In genomic region chr3:168157301-168157700, GRCh38 we compare ENCODE assay signal across 1 cellular context.
TF ChIP-seq lines count a peak whose summit lies in the region.

No MANE protein-coding gene starts in this region.

TF ChIP-seq in K562, 482 proteins besides CTCF, POLR2A, EP300 and RAD21 (continued from another document and continues in another):
- TF ChIP-seq RREB1 (CRISPR knock-in tag; IDR thresholded peaks at IDR 0.05): no peak
- TF ChIP-seq NR2C2 (CRISPR knock-in tag; IDR thresholded peaks at IDR 0.05): no peak
- TF ChIP-seq NR2C2 (tag; IDR thresholded peaks at IDR 0.05): peak; percentile 43; the same call in 1 of the 2 replicates
- TF ChIP-seq SP1 (CRISPR knock-in tag; IDR thresholded peaks at IDR 0.05): peak; percentile 40; the same call in 1 of the 2 replicates
- no peak for TF ChIP-seq JUNB (CRISPR knock-in tag; conservative IDR thresholded peaks at IDR 0.05)
- TF ChIP-seq, protein P1, sequence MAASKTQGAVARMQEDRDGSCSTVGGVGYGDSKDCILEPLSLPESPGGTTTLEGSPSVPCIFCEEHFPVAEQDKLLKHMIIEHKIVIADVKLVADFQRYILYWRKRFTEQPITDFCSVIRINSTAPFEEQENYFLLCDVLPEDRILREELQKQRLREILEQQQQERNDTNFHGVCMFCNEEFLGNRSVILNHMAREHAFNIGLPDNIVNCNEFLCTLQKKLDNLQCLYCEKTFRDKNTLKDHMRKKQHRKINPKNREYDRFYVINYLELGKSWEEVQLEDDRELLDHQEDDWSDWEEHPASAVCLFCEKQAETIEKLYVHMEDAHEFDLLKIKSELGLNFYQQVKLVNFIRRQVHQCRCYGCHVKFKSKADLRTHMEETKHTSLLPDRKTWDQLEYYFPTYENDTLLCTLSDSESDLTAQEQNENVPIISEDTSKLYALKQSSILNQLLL (CRISPR knock-in tag; IDR thresholded peaks at IDR 0.05; ENCODE audit: borderline replicate concordance): no peak
- TF ChIP-seq DIDO1 (tag; IDR thresholded peaks at IDR 0.05; ENCODE audit: low read depth): no peak
- TF ChIP-seq, protein P2, sequence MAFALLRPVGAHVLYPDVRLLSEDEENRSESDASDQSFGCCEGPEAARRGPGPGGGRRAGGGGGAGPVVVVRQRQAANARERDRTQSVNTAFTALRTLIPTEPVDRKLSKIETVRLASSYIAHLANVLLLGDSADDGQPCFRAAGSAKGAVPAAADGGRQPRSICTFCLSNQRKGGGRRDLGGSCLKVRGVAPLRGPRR (CRISPR knock-in tag; IDR thresholded peaks at IDR 0.05): no peak
- peak; percentile 41; the same call in 1 of the 2 replicates for TF ChIP-seq DDX20 (tag; IDR thresholded peaks at IDR 0.05; ENCODE audit: low read depth)
- TF ChIP-seq ZC3H8 (IDR thresholded peaks at IDR 0.05): no peak
- TF ChIP-seq, protein P3, sequence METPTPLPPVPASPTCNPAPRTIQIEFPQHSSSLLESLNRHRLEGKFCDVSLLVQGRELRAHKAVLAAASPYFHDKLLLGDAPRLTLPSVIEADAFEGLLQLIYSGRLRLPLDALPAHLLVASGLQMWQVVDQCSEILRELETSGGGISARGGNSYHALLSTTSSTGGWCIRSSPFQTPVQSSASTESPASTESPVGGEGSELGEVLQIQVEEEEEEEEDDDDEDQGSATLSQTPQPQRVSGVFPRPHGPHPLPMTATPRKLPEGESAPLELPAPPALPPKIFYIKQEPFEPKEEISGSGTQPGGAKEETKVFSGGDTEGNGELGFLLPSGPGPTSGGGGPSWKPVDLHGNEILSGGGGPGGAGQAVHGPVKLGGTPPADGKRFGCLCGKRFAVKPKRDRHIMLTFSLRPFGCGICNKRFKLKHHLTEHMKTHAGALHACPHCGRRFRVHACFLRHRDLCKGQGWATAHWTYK (CRISPR knock-in tag; IDR thresholded peaks at IDR 0.05): peak; percentile 58; the same call in 1 of the 2 replicates
- no peak for TF ChIP-seq MTF1 (CRISPR knock-in tag; IDR thresholded peaks at IDR 0.05; ENCODE audit: borderline replicate concordance)
- no peak; the same call in 1 of the 2 replicates for TF ChIP-seq ZNF76 (CRISPR knock-in tag; IDR thresholded peaks at IDR 0.05; ENCODE audit: borderline replicate concordance)
- no peak for TF ChIP-seq CBFB (CRISPR knock-in tag; IDR thresholded peaks at IDR 0.05)
- no peak for TF ChIP-seq FOXA1 (IDR thresholded peaks at IDR 0.05; ENCODE audit: borderline replicate concordance)
- TF ChIP-seq CBX3 (IDR thresholded peaks at IDR 0.05; ENCODE audit: borderline replicate concordance in 1 of 2, low read length in 2 of 2): peak in 1 of 2 experiments; percentile 77; a peak in 2 of 3 replicates
- TF ChIP-seq TARDBP (IDR thresholded peaks at IDR 0.05): peak; percentile 92; the same call in 1 of the 2 replicates
- TF ChIP-seq, protein P4, sequence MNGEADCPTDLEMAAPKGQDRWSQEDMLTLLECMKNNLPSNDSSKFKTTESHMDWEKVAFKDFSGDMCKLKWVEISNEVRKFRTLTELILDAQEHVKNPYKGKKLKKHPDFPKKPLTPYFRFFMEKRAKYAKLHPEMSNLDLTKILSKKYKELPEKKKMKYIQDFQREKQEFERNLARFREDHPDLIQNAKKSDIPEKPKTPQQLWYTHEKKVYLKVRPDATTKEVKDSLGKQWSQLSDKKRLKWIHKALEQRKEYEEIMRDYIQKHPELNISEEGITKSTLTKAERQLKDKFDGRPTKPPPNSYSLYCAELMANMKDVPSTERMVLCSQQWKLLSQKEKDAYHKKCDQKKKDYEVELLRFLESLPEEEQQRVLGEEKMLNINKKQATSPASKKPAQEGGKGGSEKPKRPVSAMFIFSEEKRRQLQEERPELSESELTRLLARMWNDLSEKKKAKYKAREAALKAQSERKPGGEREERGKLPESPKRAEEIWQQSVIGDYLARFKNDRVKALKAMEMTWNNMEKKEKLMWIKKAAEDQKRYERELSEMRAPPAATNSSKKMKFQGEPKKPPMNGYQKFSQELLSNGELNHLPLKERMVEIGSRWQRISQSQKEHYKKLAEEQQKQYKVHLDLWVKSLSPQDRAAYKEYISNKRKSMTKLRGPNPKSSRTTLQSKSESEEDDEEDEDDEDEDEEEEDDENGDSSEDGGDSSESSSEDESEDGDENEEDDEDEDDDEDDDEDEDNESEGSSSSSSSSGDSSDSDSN (IDR thresholded peaks at IDR 0.05; ENCODE audit: borderline replicate concordance in 1 of 2, low read depth in 2 of 2, low read length in 2 of 2): no peak
- no peak for TF ChIP-seq MCM2 (IDR thresholded peaks at IDR 0.05; ENCODE audit: low read depth)
- no peak for TF ChIP-seq ZNF695 (CRISPR knock-in tag; IDR thresholded peaks at IDR 0.05)
- TF ChIP-seq FOXK1 (CRISPR knock-in tag; IDR thresholded peaks at IDR 0.05; ENCODE audit: borderline replicate concordance): no peak
- peak; percentile 97 for TF ChIP-seq ZNF589 (CRISPR knock-in tag; IDR thresholded peaks at IDR 0.05; ENCODE audit: low read depth)
- peak in 1 of 2 experiments; percentile 84; a peak in 2 of 4 replicates for TF ChIP-seq ETV6 (IDR thresholded peaks at IDR 0.05; ENCODE audit: borderline replicate concordance in 1 of 2, low read depth in 2 of 2, low read length in 1 of 2)
- no peak for TF ChIP-seq ETV6 (CRISPR knock-in tag; IDR thresholded peaks at IDR 0.05; ENCODE audit: borderline replicate concordance)
- TF ChIP-seq NR3C1 (CRISPR knock-in tag; IDR thresholded peaks at IDR 0.05): no peak
- TF ChIP-seq TEAD4 (IDR thresholded peaks at IDR 0.05; ENCODE audit: low read length): peak; percentile 100
- TF ChIP-seq TEAD4 (CRISPR knock-in tag; IDR thresholded peaks at IDR 0.05; ENCODE audit: borderline replicate concordance): no peak
- TF ChIP-seq ZNF586 (CRISPR knock-in tag; conservative IDR thresholded peaks at IDR 0.05): no peak
- no peak for TF ChIP-seq RBM15 (IDR thresholded peaks at IDR 0.05; ENCODE audit: insufficient read depth, low read length)
- no peak for TF ChIP-seq PTBP1 (IDR thresholded peaks at IDR 0.05; ENCODE audit: low read depth, low read length)
- TF ChIP-seq IRF9 (tag; IDR thresholded peaks at IDR 0.05): peak; percentile 58; the same call in 1 of the 2 replicates
- TF ChIP-seq KAT2B (IDR thresholded peaks at IDR 0.05; ENCODE audit: low read depth, low read length): no peak
- peak in 1 of 3 experiments; percentile 43 for TF ChIP-seq YY1 (IDR thresholded peaks at IDR 0.05; ENCODE audit: borderline replicate concordance in 1 of 3, control insufficient read depth in 1 of 3, extremely low read depth in 1 of 3, insufficient read depth in 3 of 3, insufficient read length in 1 of 3, insufficient replicate concordance in 2 of 3, low read depth in 1 of 3, low read length in 2 of 3)
- TF ChIP-seq TOE1 (IDR thresholded peaks at IDR 0.05; ENCODE audit: borderline replicate concordance): 0 out of 2 replicates have a peak, but pooled peaks have one; percentile 14
- TF ChIP-seq TOE1 (CRISPR knock-in tag; IDR thresholded peaks at IDR 0.05; ENCODE audit: borderline replicate concordance, low read depth): no peak
- TF ChIP-seq KLF10 (CRISPR knock-in tag; IDR thresholded peaks at IDR 0.05): no peak
- peak; percentile 64; the same call in 1 of the 2 replicates for TF ChIP-seq GATAD2A (IDR thresholded peaks at IDR 0.05)
- TF ChIP-seq HNRNPH1 (optimal IDR thresholded peaks at IDR 0.05; ENCODE audit: low read depth, low read length): no peak
- peak; percentile 51 for TF ChIP-seq MEIS2 (IDR thresholded peaks at IDR 0.05; ENCODE audit: partially characterized antibody)
- no peak; the same call in 1 of the 2 replicates for TF ChIP-seq ZNF239 (CRISPR knock-in tag; IDR thresholded peaks at IDR 0.05)
- peak; percentile 56; the same call in 1 of the 2 replicates for TF ChIP-seq THRB (CRISPR knock-in tag; conservative IDR thresholded peaks at IDR 0.05)
- TF ChIP-seq RBM34 (IDR thresholded peaks at IDR 0.05; ENCODE audit: borderline replicate concordance, insufficient read depth, low read length): no peak
- no peak for TF ChIP-seq MCM7 (IDR thresholded peaks at IDR 0.05)
- no peak; the same call in 1 of the 2 replicates for TF ChIP-seq ZNF134 (CRISPR knock-in tag; conservative IDR thresholded peaks at IDR 0.05)
- no peak for TF ChIP-seq TGIF2 (CRISPR knock-in tag; IDR thresholded peaks at IDR 0.05)
- TF ChIP-seq ILF3 (IDR thresholded peaks at IDR 0.05; ENCODE audit: borderline replicate concordance): peak; percentile 76; the same call in 1 of the 2 replicates
- TF ChIP-seq CTBP1 (IDR thresholded peaks at IDR 0.05; ENCODE audit: borderline replicate concordance): peak; percentile 98
- TF ChIP-seq ATF1 (CRISPR knock-in tag; IDR thresholded peaks at IDR 0.05): no peak
- peak; percentile 50 for TF ChIP-seq ATF1 (tag; IDR thresholded peaks at IDR 0.05)
- peak; percentile 97 for TF ChIP-seq CC2D1A (IDR thresholded peaks at IDR 0.05)
- no peak for TF ChIP-seq HMG20A (CRISPR knock-in tag; conservative IDR thresholded peaks at IDR 0.05)
- TF ChIP-seq, protein P5, sequence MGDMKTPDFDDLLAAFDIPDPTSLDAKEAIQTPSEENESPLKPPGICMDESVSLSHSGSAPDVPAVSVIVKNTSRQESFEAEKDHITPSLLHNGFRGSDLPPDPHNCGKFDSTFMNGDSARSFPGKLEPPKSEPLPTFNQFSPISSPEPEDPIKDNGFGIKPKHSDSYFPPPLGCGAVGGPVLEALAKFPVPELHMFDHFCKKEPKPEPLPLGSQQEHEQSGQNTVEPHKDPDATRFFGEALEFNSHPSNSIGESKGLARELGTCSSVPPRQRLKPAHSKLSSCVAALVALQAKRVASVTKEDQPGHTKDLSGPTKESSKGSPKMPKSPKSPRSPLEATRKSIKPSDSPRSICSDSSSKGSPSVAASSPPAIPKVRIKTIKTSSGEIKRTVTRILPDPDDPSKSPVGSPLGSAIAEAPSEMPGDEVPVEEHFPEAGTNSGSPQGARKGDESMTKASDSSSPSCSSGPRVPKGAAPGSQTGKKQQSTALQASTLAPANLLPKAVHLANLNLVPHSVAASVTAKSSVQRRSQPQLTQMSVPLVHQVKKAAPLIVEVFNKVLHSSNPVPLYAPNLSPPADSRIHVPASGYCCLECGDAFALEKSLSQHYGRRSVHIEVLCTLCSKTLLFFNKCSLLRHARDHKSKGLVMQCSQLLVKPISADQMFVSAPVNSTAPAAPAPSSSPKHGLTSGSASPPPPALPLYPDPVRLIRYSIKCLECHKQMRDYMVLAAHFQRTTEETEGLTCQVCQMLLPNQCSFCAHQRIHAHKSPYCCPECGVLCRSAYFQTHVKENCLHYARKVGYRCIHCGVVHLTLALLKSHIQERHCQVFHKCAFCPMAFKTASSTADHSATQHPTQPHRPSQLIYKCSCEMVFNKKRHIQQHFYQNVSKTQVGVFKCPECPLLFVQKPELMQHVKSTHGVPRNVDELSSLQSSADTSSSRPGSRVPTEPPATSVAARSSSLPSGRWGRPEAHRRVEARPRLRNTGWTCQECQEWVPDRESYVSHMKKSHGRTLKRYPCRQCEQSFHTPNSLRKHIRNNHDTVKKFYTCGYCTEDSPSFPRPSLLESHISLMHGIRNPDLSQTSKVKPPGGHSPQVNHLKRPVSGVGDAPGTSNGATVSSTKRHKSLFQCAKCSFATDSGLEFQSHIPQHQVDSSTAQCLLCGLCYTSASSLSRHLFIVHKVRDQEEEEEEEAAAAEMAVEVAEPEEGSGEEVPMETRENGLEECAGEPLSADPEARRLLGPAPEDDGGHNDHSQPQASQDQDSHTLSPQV (IDR thresholded peaks at IDR 0.05): peak; percentile 52
- no peak for TF ChIP-seq ZFP36 (IDR thresholded peaks at IDR 0.05; ENCODE audit: low read depth, low read length, partially characterized antibody)
